ENCODE assay signal across 20 cellular contexts in the genomic region with DNA sequence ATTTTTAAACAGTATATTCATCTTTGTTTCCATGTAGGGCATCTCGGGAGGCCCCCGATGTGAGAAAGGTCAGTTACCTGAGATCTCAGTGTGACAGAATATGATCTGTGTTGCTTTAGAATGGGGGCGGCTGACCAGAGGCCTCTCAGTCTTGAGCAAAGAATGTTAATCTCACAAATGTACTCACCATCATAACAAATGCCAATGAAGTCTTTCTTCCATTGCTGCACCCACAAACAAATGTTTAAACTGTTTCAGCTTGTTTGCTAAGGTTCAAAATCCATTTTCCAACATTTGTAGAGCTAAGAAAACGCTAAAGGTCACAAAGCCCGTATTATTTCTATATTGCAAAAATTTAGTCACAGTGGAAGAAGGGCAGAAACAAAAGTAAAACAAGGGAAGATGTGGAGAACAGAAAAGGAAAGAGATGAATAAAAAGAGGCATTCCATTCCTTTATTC. TPM values are rescaled to one million over a fixed set of nuclear protein-coding genes. Genes with fewer than 3 reads are reported as not detected.
"Had no signal": no experiment of that assay in that cellular context is flagged by ENCODE, and none has a peak within 500 bp of the region (broad histone marks: within the 10 kb centered on the region; RNA-seq: fewer than 3 reads in every experiment).

No MANE protein-coding gene starts in this region.

- H3K4me1 Mint-ChIP-seq: T-helper 17 cell had no signal

- ATAC-seq: activated CD8-positive, alpha-beta T cell treated with anti-CD3 and anti-CD28 coated beads, Interleukin-2, amount 10 ng/mL, durations not matched to agents 7 days and 5 days; activated naive CD4-positive, alpha-beta T cell treated with anti-CD3 and anti-CD28 coated beads, Interleukin-2, amount 50 U/mL, for 72 hours; T-helper 17 cell had no signal

- H3K36me3 Mint-ChIP-seq: activated naive CD4-positive, alpha-beta T cell treated with anti-CD3 and anti-CD28 coated beads, Interleukin-2, amount 50 U/mL, for 72 hours; WTC11 had no signal

- H3K27ac Mint-ChIP-seq: activated CD8-positive, alpha-beta T cell treated with anti-CD3 and anti-CD28 coated beads, Interleukin-2, amount 10 ng/mL, durations not matched to agents 7 days and 5 days; activated naive CD4-positive, alpha-beta T cell treated with anti-CD3 and anti-CD28 coated beads, Interleukin-2, amount 50 U/mL, for 72 hours; T-helper 17 cell had no signal

- H3K4me3 Mint-ChIP-seq: activated CD8-positive, alpha-beta T cell treated with anti-CD3 and anti-CD28 coated beads, Interleukin-2, amount 10 ng/mL, durations not matched to agents 7 days and 5 days; T-helper 17 cell; WTC11 had no signal

- DNase-seq: activated CD4-positive, alpha-beta T cell treated with anti-CD3 and anti-CD28 coated beads for 48 hours; activated CD4-positive, alpha-beta T cell treated with anti-CD3 and anti-CD28 coated beads, Interleukin-2, amount 50 U/mL, for 4 hours; activated CD4-positive, CD25-positive, alpha-beta regulatory T cell treated with anti-CD3 and anti-CD28 coated beads, Interleukin-2, amount 50 U/mL, for 72 hours; activated CD8-positive, alpha-beta memory T cell treated with anti-CD3 and anti-CD28 coated beads, Interleukin-2, amount 50 U/mL, for 48 hours; activated CD8-positive, alpha-beta T cell treated with anti-CD3 and anti-CD28 coated beads, Interleukin-2, amount 10 ng/mL, durations not matched to agents 7 days and 5 days; activated naive CD4-positive, alpha-beta T cell; activated T-cell treated with anti-CD3 and anti-CD28 coated beads, Interleukin-2, amount 50 U/mL, for 1 hour; amygdala; Karpas-422; NCI-H1105 treated with DMSO at 0.1 percent for 48 hours; NCI-H1436 treated with DMSO at 0.1 percent for 48 hours; NCI-H187; NCI-H2081; NCI-H524; SIG-M5; T-helper 17 cell; T-helper 9 cell had no signal

- H3K27me3 Mint-ChIP-seq: brain had no signal

- H3K9me3 Mint-ChIP-seq: activated naive CD4-positive, alpha-beta T cell treated with anti-CD3 and anti-CD28 coated beads, Interleukin-2, amount 50 U/mL, for 72 hours; brain; WTC11 had no signal

RNA-seq across cellular contexts. Expression of a gene that starts 31.8 kb away (rescaled TPM):
- total RNA-seq: activated CD8-positive, alpha-beta T cell treated with anti-CD3 and anti-CD28 coated beads, Interleukin-2, amount 10 ng/mL, durations not matched to agents 7 days and 5 days; activated naive CD4-positive, alpha-beta T cell treated with anti-CD3 and anti-CD28 coated beads, Interleukin-2, amount 50 U/mL, for 72 hours; T-helper 17 cell had no signal
